8 cellular contexts compared by ENCODE assay signal in the genomic region with DNA sequence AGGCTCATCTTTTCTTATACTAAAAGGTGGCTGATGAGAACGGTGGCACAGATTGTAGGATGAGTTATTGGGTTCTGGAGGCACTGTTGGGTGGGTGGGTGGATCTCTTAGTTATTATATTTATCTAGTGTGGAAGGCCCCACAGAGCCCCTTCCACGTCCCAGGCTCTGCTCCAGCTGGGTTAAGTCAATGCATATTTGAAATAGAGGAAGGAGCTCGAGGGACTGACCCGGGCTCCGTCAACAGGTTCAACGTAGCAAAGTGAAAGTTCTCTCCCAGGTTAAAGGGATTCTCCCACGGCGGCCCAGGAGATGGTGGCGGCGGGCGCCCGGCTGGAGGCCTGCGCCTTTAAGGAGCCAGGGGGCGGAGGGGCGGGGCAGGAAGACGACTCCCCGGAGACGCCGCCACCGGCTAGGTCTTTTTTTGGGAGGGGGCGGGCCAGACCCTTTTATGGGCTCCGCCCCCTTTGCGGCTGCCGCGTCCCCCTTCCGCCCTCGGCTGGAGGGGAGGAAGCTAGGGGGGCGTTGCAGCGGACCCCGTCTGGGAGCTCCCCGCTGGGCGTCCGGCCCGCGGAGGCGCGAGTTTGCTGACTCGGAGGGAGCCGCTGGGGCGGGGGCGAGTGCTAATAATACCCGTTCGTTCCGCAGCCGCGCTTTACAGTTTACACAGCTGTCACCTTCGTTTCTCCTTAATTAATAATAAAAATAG. TPM values are rescaled to one million over a fixed set of nuclear protein-coding genes. Genes with fewer than 3 reads are reported as not detected.
A peak's percentile ranks its signal among the peaks of the same experiment; 100 is the strongest.
DNase-seq lines count a peak whose midpoint lies in the region; ATAC-seq and TF ChIP-seq lines count a peak whose summit lies in the region.

No MANE protein-coding gene starts in this region.

- no peak for TF ChIP-seq RAD21 in SK-N-SH (IDR thresholded peaks at IDR 0.05; ENCODE audit: low read length)

- no peaks in the 10 kb centered on the region for H3K9me3 ChIP-seq in SK-N-SH
- no peaks in the 10 kb centered on the region for H3K9me3 ChIP-seq in parathyroid adenoma (ENCODE audit: control insufficient read depth, low read length)
- no peaks in the 10 kb centered on the region for H3K9me3 ChIP-seq in tibial nerve

- POLR2A ChIA-PET in SK-N-SH (lab: Yijun Ruan, JAX), result interaction anchor here (0.6 to 8.7 kb wide), 14 partner anchors 9 to 208 kb away, joined by 3 to 131 read pairs (median 5); a partner anchor contains a TSS

- peak; percentile 31 for TF ChIP-seq POLR2A in NB4 (IDR thresholded peaks at IDR 0.05; ENCODE audit: extremely low read depth, insufficient read length)
- TF ChIP-seq POLR2A in tibial nerve (IDR thresholded peaks at IDR 0.05), result peak; percentile 18 to 48

- H3K27ac ChIP-seq in SK-N-SH (ENCODE audit: low read depth in 2 of 2, low read length in 1 of 2) (peak overlapping the region; percentile 90 to 91), parathyroid adenoma (peak overlapping the region; percentile 89), tibial nerve (peak overlapping the region; percentile 77 to 97 (median 94))

- WGBS in SK-N-SH (ENCODE audit: low lambda C conversion rate), result under 1% methylated on average over 31 of the region's 47 CpGs
- 0% methylated on average over 30 to 42 of the region's 47 CpGs for whole genome bisulfite sequencing in tibial nerve, 2 donors

- H2AFZ ChIP-seq in SK-N-SH (ENCODE audit: low read depth), result peak overlapping the region; percentile 85
- H2AFZ ChIP-seq in parathyroid adenoma, result peak overlapping the region; percentile 73

- no peaks in the 10 kb centered on the region for H3K9me3 Mint-ChIP-seq in activated naive CD4-positive, alpha-beta T cell treated with anti-CD3 and anti-CD28 coated beads, Interleukin-2, amount 50 U/mL, for 72 hours

- TF ChIP-seq EP300 in SK-N-SH (IDR thresholded peaks at IDR 0.05; ENCODE audit: borderline replicate concordance in 1 of 2, low read depth in 1 of 2, low read length in 1 of 2) (peak in 1 of 2 experiments; percentile 41; a peak in 1 of 4 replicates), tibial nerve (IDR thresholded peaks at IDR 0.05) (peak; percentile 58 to 84)

- peaks cover 5% of the 10 kb centered on the region in 2 donors for H3K36me3 Mint-ChIP-seq in activated naive CD4-positive, alpha-beta T cell treated with anti-CD3 and anti-CD28 coated beads, Interleukin-2, amount 50 U/mL, for 72 hours

- H3K9ac ChIP-seq in SK-N-SH (peak overlapping the region; percentile 98), parathyroid adenoma (no peak overlapping the region)

- H3K27ac Mint-ChIP-seq in activated naive CD4-positive, alpha-beta T cell treated with anti-CD3 and anti-CD28 coated beads, Interleukin-2, amount 50 U/mL, for 72 hours, result peak overlapping the region; percentile 81 to 95

- peak overlapping the region; percentile 100 for H3K4me2 ChIP-seq in SK-N-SH
- peak overlapping the region; percentile 86 for H3K4me2 ChIP-seq in parathyroid adenoma (ENCODE audit: low read length)

- peak; percentile 84 to 89 for ATAC-seq in activated naive CD4-positive, alpha-beta T cell treated with anti-CD3 and anti-CD28 coated beads, Interleukin-2, amount 50 U/mL, for 72 hours
- peak; percentile 91 for ATAC-seq in Right ventricle myocardium inferior

- H3K36me3 ChIP-seq in SK-N-SH (replicated peaks in 1 of 2; ENCODE audit: control insufficient read depth in 1 of 2, insufficient read depth in 2 of 2, low read length in 1 of 2) (peaks cover 17% of the 10 kb centered on the region in 2 experiments), parathyroid adenoma (ENCODE audit: control insufficient read depth, insufficient read depth, low read length) (no peaks in the 10 kb centered on the region), tibial nerve (peaks cover 0 to 14% (median 0%) of the 10 kb centered on the region in 3 donors)

- CTCF ChIA-PET in SK-N-SH (lab: Yijun Ruan, JAX), result interaction anchor here (0.6 to 9.1 kb wide), 13 partner anchors 11 to 228 kb away, joined by 3 to 73 read pairs (median 4); a partner anchor contains a TSS

- intact Hi-C loops in Right ventricle myocardium inferior (cut with DNase I), result loop anchor here (2.0 to 5.0 kb wide), 3 partner anchors 120 to 296 kb away; a partner anchor contains a TSS

- no peaks in the 10 kb centered on the region for H3F3A ChIP-seq in SK-N-SH (replicated peaks; ENCODE audit: insufficient read depth)

- peak; percentile 34 for TF ChIP-seq CTCF in HFF-Myc (IDR thresholded peaks at IDR 0.05; ENCODE audit: low read depth, low read length, missing control alignments)
- TF ChIP-seq CTCF in NB4 (IDR thresholded peaks at IDR 0.05; ENCODE audit: low read depth, low read length), result no peak
- TF ChIP-seq CTCF in SK-N-SH (IDR thresholded peaks at IDR 0.05), result no peak
- TF ChIP-seq CTCF in parathyroid adenoma (IDR thresholded peaks at IDR 0.05), result peak; percentile 30
- peak; percentile 43 to 73 (median 51) for TF ChIP-seq CTCF in tibial nerve (IDR thresholded peaks at IDR 0.05)

- peaks cover 42% of the 10 kb centered on the region for H3K79me2 ChIP-seq in SK-N-SH (ENCODE audit: insufficient read depth)
- no peaks in the 10 kb centered on the region for H3K79me2 ChIP-seq in parathyroid adenoma

- DNase-seq in GM04504 (ENCODE audit: low read depth) (peak; percentile 76), HFF-Myc (ENCODE audit: extremely low read depth, low read depth) (peak; percentile 50), NB4 (ENCODE audit: low read depth) (peak; percentile 99), SK-N-SH (peak; percentile 92), Right ventricle myocardium inferior (ENCODE audit: missing footprints) (peak; percentile 97), tibial nerve (ENCODE audit: low spot score in 2 of 2) (peak; percentile 87 to 91)
- DNase-seq in activated naive CD4-positive, alpha-beta T cell treated with anti-CD3 and anti-CD28 coated beads, Interleukin-2, amount 50 U/mL, for 72 hours (ENCODE audit: low spot score in 2 of 2), result peak; percentile 94 to 95

- H4K20me1 ChIP-seq in SK-N-SH (ENCODE audit: insufficient read depth), result peaks cover 30% of the 10 kb centered on the region

- H3K4me1 ChIP-seq in SK-N-SH (ENCODE audit: control insufficient read depth in 1 of 2, insufficient read depth in 2 of 2, low read depth in 1 of 2, low read length in 1 of 2), result peaks cover 5 to 31% of the 10 kb centered on the region in 2 experiments; a peak in 3 of 4 replicates
- H3K4me1 ChIP-seq in parathyroid adenoma, result peaks cover 3% of the 10 kb centered on the region
- H3K4me1 ChIP-seq in tibial nerve, result peaks cover 0 to 45% (median 31%) of the 10 kb centered on the region in 4 donors

- no peaks in the 10 kb centered on the region for H3K9me2 ChIP-seq in SK-N-SH

- H3K27me3 ChIP-seq in SK-N-SH (ENCODE audit: insufficient read depth) (no peaks in the 10 kb centered on the region), parathyroid adenoma (ENCODE audit: control insufficient read depth, insufficient read depth, low read length) (no peaks in the 10 kb centered on the region), tibial nerve (no peaks in the 10 kb centered on the region)

- H3K4me3 ChIP-seq in HFF-Myc (replicated peaks; ENCODE audit: low read depth, low read length), result peak overlapping the region; percentile 65
- H3K4me3 ChIP-seq in NB4 (ENCODE audit: low read depth, low read length), result peak overlapping the region; percentile 59
- peak overlapping the region; percentile 96 to 100 for H3K4me3 ChIP-seq in SK-N-SH (ENCODE audit: low read depth in 2 of 2, low read length in 1 of 2)
- H3K4me3 ChIP-seq in parathyroid adenoma (ENCODE audit: low read depth, low read length), result peak overlapping the region; percentile 80
- H3K4me3 ChIP-seq in tibial nerve, result peak overlapping the region; percentile 71 to 92 (median 77)

TF ChIP-seq in SK-N-SH, 30 proteins besides CTCF, POLR2A, EP300 and RAD21 (continues in another document):
- no peak for TF ChIP-seq SMC3 (IDR thresholded peaks at IDR 0.05; ENCODE audit: low read depth, low read length)
- no peak for TF ChIP-seq MXI1 (IDR thresholded peaks at IDR 0.05; ENCODE audit: low read depth, low read length)
- TF ChIP-seq, protein P1, sequence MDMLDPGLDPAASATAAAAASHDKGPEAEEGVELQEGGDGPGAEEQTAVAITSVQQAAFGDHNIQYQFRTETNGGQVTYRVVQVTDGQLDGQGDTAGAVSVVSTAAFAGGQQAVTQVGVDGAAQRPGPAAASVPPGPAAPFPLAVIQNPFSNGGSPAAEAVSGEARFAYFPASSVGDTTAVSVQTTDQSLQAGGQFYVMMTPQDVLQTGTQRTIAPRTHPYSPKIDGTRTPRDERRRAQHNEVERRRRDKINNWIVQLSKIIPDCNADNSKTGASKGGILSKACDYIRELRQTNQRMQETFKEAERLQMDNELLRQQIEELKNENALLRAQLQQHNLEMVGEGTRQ (IDR thresholded peaks at IDR 0.05; ENCODE audit: borderline replicate concordance, low read depth, low read length), result no peak
- TF ChIP-seq YY1 (IDR thresholded peaks at IDR 0.05; ENCODE audit: low read depth), result peak; percentile 38; the same call in 1 of the 2 replicates
- TF ChIP-seq RFX5 (IDR thresholded peaks at IDR 0.05; ENCODE audit: low read length), result no peak

RNA-seq across cellular contexts. Expression of a gene that starts 1.5 kb away (rescaled TPM):
- 123 and 138 TPM in 2 replicates for polyA plus RNA-seq in SK-N-SH (2012; rRNA removed)
- 26.6 and 41.4 TPM in 2 replicates for polyA plus RNA-seq in SK-N-SH (2012; cell fraction: cytosol; rRNA removed)
- polyA plus RNA-seq in SK-N-SH (2012; cell fraction: nucleus; rRNA removed), result 712 and 808 TPM in 2 replicates
- total RNA-seq in activated naive CD4-positive, alpha-beta T cell treated with anti-CD3 and anti-CD28 coated beads, Interleukin-2, amount 50 U/mL, for 72 hours, result 100 to 1,000 TPM in 1 of 2 donors, 10 to 100 TPM in 1; 97.0 to 132 TPM
- total RNA-seq in Right ventricle myocardium inferior (130 TPM), tibial nerve (100 to 1,000 TPM in 2 of 4 donors, 10 to 100 TPM in 2; 73.6 to 137 (median 94.8) TPM)

RNA-seq across cellular contexts. Expression of a gene that starts 6.5 kb away (rescaled TPM):
- polyA plus RNA-seq in SK-N-SH (2012; rRNA removed), result not detected in 2 replicates
- polyA plus RNA-seq in SK-N-SH (2012; cell fraction: cytosol; rRNA removed), result not detected in 2 replicates
- polyA plus RNA-seq in SK-N-SH (2012; cell fraction: nucleus; rRNA removed), result not detected in 2 replicates
- total RNA-seq in activated naive CD4-positive, alpha-beta T cell treated with anti-CD3 and anti-CD28 coated beads, Interleukin-2, amount 50 U/mL, for 72 hours, result not detected
- 33.1 TPM for total RNA-seq in Right ventricle myocardium inferior
- total RNA-seq in tibial nerve, result 10 to 100 TPM; 27.8 to 60.9 (median 35.7) TPM

RNA-seq across cellular contexts. Expression of a gene that starts 20.9 kb away (rescaled TPM):
- polyA plus RNA-seq in SK-N-SH (2012; rRNA removed), result 65.0 and 75.6 TPM in 2 replicates
- 38.6 and 72.8 TPM in 2 replicates for polyA plus RNA-seq in SK-N-SH (2012; cell fraction: cytosol; rRNA removed)
- 47.3 and 62.5 TPM in 2 replicates for polyA plus RNA-seq in SK-N-SH (2012; cell fraction: nucleus; rRNA removed)
- total RNA-seq in activated naive CD4-positive, alpha-beta T cell treated with anti-CD3 and anti-CD28 coated beads, Interleukin-2, amount 50 U/mL, for 72 hours, result not detected
- not detected for total RNA-seq in Right ventricle myocardium inferior
- not detected for total RNA-seq in tibial nerve

RNA-seq across cellular contexts. Expression of a gene that starts 31.1 kb away (rescaled TPM):
- 0.26 TPM in 1 of 2 replicates, not detected in the other for polyA plus RNA-seq in SK-N-SH (2012; rRNA removed)
- 0.08 and 0.14 TPM in 2 replicates for polyA plus RNA-seq in SK-N-SH (2012; cell fraction: cytosol; rRNA removed)
- polyA plus RNA-seq in SK-N-SH (2012; cell fraction: nucleus; rRNA removed), result 0.05 and 0.15 TPM in 2 replicates
- not detected for total RNA-seq in activated naive CD4-positive, alpha-beta T cell treated with anti-CD3 and anti-CD28 coated beads, Interleukin-2, amount 50 U/mL, for 72 hours
- 1.2 TPM for total RNA-seq in Right ventricle myocardium inferior
- under 1 TPM in 2 of 4 donors, not detected in 2; 0.39 to 0.66 TPM for total RNA-seq in tibial nerve

Comparison
In these comparisons a context has a peak if more than half of its experiments do, and no peak if none do; other contexts are left out.
1. Peak in every context shown above with its lines: DNase-seq, ATAC-seq, H3K4me3 ChIP-seq and H3K27ac ChIP-seq.
2. CTCF ChIP-seq: peak in HFF-Myc (single experiment), parathyroid adenoma (single experiment) and tibial nerve (5 of 5); none in NB4 (single experiment) and SK-N-SH (single experiment).
3. RNA of a gene that starts 6.5 kb away (total RNA-seq): 27.8 to 60.9 TPM in tibial nerve and 33.1 TPM in Right ventricle myocardium inferior (single experiment); not detected in activated naive CD4-positive, alpha-beta T cell treated with anti-CD3 and anti-CD28 coated beads, Interleukin-2, amount 50 U/mL, for 72 hours; every median in the first group is over 10 times any median in the second.